ENCODE assay signal across 20 cellular contexts in the genomic region with DNA sequence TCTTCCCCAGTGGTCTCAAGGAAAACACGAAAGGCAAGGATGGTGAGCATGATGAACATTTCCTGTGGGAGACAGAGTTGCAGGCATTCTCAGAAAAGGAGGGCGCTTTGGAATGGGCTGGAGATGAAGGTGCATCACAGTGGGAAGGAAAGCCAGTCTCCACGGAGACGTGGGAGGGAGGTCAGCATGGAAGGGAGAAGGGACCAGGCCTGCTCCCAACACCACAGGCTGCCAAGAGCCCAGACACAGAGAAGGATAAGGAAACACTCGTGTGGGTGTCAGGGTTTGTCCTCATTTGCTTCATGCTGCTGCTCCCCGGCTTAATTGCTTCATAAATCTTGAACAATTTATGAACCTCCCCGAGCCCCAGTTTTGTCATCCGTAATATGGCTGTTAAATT.
A peak's percentile ranks its signal among the peaks of the same experiment; 100 is the strongest.
DNase-seq lines count a peak whose midpoint lies in the region; ATAC-seq and TF ChIP-seq lines count a peak whose summit lies in the region.
"Had no signal": no experiment of that assay in that cellular context is flagged by ENCODE, and none has a peak within 500 bp of the region (broad histone marks: within the 10 kb centered on the region; RNA-seq: fewer than 3 reads in every experiment).

No MANE protein-coding gene starts in this region.

- H3K4me2 ChIP-seq in IMR-90 (ENCODE audit: low read depth, low read length) (no peak overlapping the region), osteoblast (ENCODE audit: insufficient read depth, low read length) (no peak overlapping the region)
- H3K4me2 ChIP-seq: BLaER1 had no signal

- H3K9me3 ChIP-seq in IMR-90 (ENCODE audit: control insufficient read depth, insufficient read depth, low read length) (no peaks in the 10 kb centered on the region), osteoblast (ENCODE audit: low read depth, low read length) (no peaks in the 10 kb centered on the region)
- H3K9me3 ChIP-seq: BLaER1, SJCRH30 had no signal

- WGBS in IMR-90 (ENCODE audit: extremely low coverage in 2 of 2, insufficient read length in 1 of 2), 2 experiments: no CpG with 5 or more reads among the region's 8 CpGs

- no peaks in the 10 kb centered on the region for H4K20me1 ChIP-seq in IMR-90 (ENCODE audit: insufficient read depth, low read length)
- no peaks in the 10 kb centered on the region for H4K20me1 ChIP-seq in osteoblast (ENCODE audit: insufficient read depth, low read length)
- H4K20me1 ChIP-seq: BLaER1 had no signal

- H3K14ac ChIP-seq in IMR-90 (replicated peaks; ENCODE audit: low read depth, low read length): peak overlapping the region; percentile 85

- POLR2A ChIA-PET in IMR-90 (lab: Charles Lee; ENCODE audit: unreplicated experiment): no interaction called here

- peaks cover 17% of the 10 kb centered on the region for H3K4me1 ChIP-seq in IMR-90 (ENCODE audit: control insufficient read depth, insufficient read depth, low read length)
- H3K4me1 ChIP-seq in osteoblast (ENCODE audit: insufficient read depth, low read length): peaks cover 13% of the 10 kb centered on the region
- H3K4me1 ChIP-seq: BLaER1, SJCRH30 had no signal

- H2BK15ac ChIP-seq in IMR-90 (ENCODE audit: low read depth, low read length): peak overlapping the region; percentile 81; the same call in 2 of the 3 replicates

- no peaks in the 10 kb centered on the region for H3K79me1 ChIP-seq in IMR-90 (ENCODE audit: low read depth in 1 of 2, low read length in 2 of 2)

- CTCF ChIA-PET in IMR-90 (lab: Yijun Ruan, JAX): no interaction called here

- H3K4me3 ChIP-seq in IMR-90 (ENCODE audit: insufficient read depth, low read depth, low read length): no peak overlapping the region
- H3K4me3 ChIP-seq in osteoblast (ENCODE audit: insufficient read depth, low read length): no peak overlapping the region
- H3K4me3 ChIP-seq in dorsolateral prefrontal cortex: no peak overlapping the region
- H3K4me3 ChIP-seq: BLaER1, SJCRH30 had no signal

- peak overlapping the region; percentile 66 for H4K91ac ChIP-seq in IMR-90 (ENCODE audit: insufficient read depth, low read depth, low read length)

- peak overlapping the region; percentile 94 for H2BK120ac ChIP-seq in IMR-90 (ENCODE audit: low read depth, low read length)

- H3K27ac ChIP-seq in IMR-90 (ENCODE audit: insufficient read depth, low read length) (no peak overlapping the region), osteoblast (ENCODE audit: low read depth, low read length) (no peak overlapping the region), dorsolateral prefrontal cortex (no peak overlapping the region)
- H3K27ac ChIP-seq: BLaER1, SJCRH30 had no signal

- TF ChIP-seq RAD21 in IMR-90 (IDR thresholded peaks at IDR 0.05; ENCODE audit: low read length): no peak

- H2AK9ac ChIP-seq in IMR-90 (replicated peaks; ENCODE audit: low read depth, low read length, poor library complexity): no peak overlapping the region

- H3K9ac ChIP-seq in IMR-90 (ENCODE audit: low read depth, low read length): no peak overlapping the region
- H3K9ac ChIP-seq: BLaER1 had no signal

- H3K79me2 ChIP-seq in osteoblast (ENCODE audit: insufficient read depth, low read length): no peaks in the 10 kb centered on the region

- H3K18ac ChIP-seq in IMR-90 (ENCODE audit: low read depth, low read length): no peak overlapping the region

- no peaks in the 10 kb centered on the region for H3K27me3 ChIP-seq in IMR-90 (ENCODE audit: control insufficient read depth, insufficient read depth, low read length)
- no peaks in the 10 kb centered on the region for H3K27me3 ChIP-seq in osteoblast (ENCODE audit: insufficient read depth, low read length)
- peaks cover 0 to 7% (median 0%) of the 10 kb centered on the region in 45 donors for H3K27me3 ChIP-seq in dorsolateral prefrontal cortex
- H3K27me3 ChIP-seq: BLaER1, SJCRH30 had no signal

- no peak for TF ChIP-seq CTCF in IMR-90 (conservative IDR thresholded peaks at IDR 0.05; ENCODE audit: low read depth, low read length)
- no peak for TF ChIP-seq CTCF in osteoblast (IDR thresholded peaks at IDR 0.05; ENCODE audit: extremely low read depth, low read depth, low read length)
- no peak for TF ChIP-seq CTCF in dorsolateral prefrontal cortex (IDR thresholded peaks at IDR 0.05 in 54 of 56, conservative IDR thresholded peaks at IDR 0.05 in 2 of 56; ENCODE audit: low read depth in 1 of 56, partially characterized antibody in 56 of 56)

- no peak for TF ChIP-seq POLR2A in IMR-90 (IDR thresholded peaks at IDR 0.05; ENCODE audit: low read depth, low read length)

- peak overlapping the region; percentile 4 to 65 for H4K8ac ChIP-seq in IMR-90 (ENCODE audit: low read depth in 2 of 2, low read length in 2 of 2)

- in situ Hi-C loops in IMR-90 (cut with MboI; ENCODE audit: low sequenced_read_pairs): no loop called here

- H3K9me1 ChIP-seq in IMR-90 (ENCODE audit: insufficient read depth, low read length): peaks cover 22% of the 10 kb centered on the region

- H2AFZ ChIP-seq in IMR-90 (replicated peaks; ENCODE audit: low read length, poor library complexity): peak overlapping the region; percentile 74
- peak overlapping the region; percentile 23 for H2AFZ ChIP-seq in osteoblast (ENCODE audit: low read length)

- intact Hi-C loops in IMR-90 (cut with micrococcal nuclease) (no loop called here), dorsolateral prefrontal cortex (cut with DNase I) (no loop called here)

- H3K23ac ChIP-seq in IMR-90 (ENCODE audit: low read depth, low read length): no peak overlapping the region

- no TSS peak for BruUV-seq in IMR-90 (replicated peaks; lab: Mats Ljungman, UMichigan)

- dilution Hi-C loops in IMR-90 (cut with HindIII; ENCODE audit: low sequenced_read_pairs, unreplicated experiment): no loop called here

- H2AK5ac ChIP-seq in IMR-90 (ENCODE audit: low read depth, low read length): peak overlapping the region; percentile 74; the same call in 1 of the 2 replicates

- H3K36me3 ChIP-seq in IMR-90 (ENCODE audit: control insufficient read depth, insufficient read depth, low read length) (no peaks in the 10 kb centered on the region), osteoblast (ENCODE audit: insufficient read depth, low read length) (no peaks in the 10 kb centered on the region)
- H3K36me3 ChIP-seq: BLaER1, SJCRH30 had no signal

- no peak for ATAC-seq in IMR-90 (ENCODE audit: low read depth)
- ATAC-seq: SK-N-SH treated with all-trans-retinoic acid at 6 μM for 48 hours had no signal

- peak overlapping the region; percentile 43 for H2BK20ac ChIP-seq in IMR-90 (ENCODE audit: low read depth, low read length)

- no peak overlapping the region for H3K56ac ChIP-seq in IMR-90 (ENCODE audit: extremely low read depth, insufficient read depth, low read length)

- peak overlapping the region; percentile 76 for H3K4ac ChIP-seq in IMR-90 (ENCODE audit: low read depth, low read length)

- DNase-seq in GM03348 (ENCODE audit: low spot score): peak; percentile 58
- no peak for DNase-seq in IMR-90
- peak; percentile 55 for DNase-seq in left kidney (ENCODE audit: low read depth, low spot score)
- no peak for DNase-seq in osteoblast (ENCODE audit: insufficient read length, low spot score, missing footprints)
- no peak for DNase-seq in dorsolateral prefrontal cortex
- DNase-seq in germinal center (ENCODE audit: low spot score): no peak
- no peak for DNase-seq in NAMALWA (ENCODE audit: low spot score)
- DNase-seq: CD4-positive, CD25-positive, alpha-beta regulatory T cell; DMS153; DND-41; HCEC 1CT; KBM-7; MV-4-11; NCI-H2029; NCI-H446; NCI-H524 treated with DMSO at 0.1 percent for 48 hours; NCI-H774; SJCRH30 had no signal

- H4K5ac ChIP-seq in IMR-90 (ENCODE audit: low read depth, low read length): no peak overlapping the region; the same call in 1 of the 2 replicates

- no peak overlapping the region for H2BK5ac ChIP-seq in IMR-90 (ENCODE audit: low read depth, low read length, poor library complexity, severe bottlenecking)

TF ChIP-seq in IMR-90, 13 proteins besides CTCF, POLR2A, EP300 and RAD21:
- TF ChIP-seq FOS (IDR thresholded peaks at IDR 0.05; ENCODE audit: low read depth, low read length) (no peak), SMC3 (IDR thresholded peaks at IDR 0.05; ENCODE audit: low read depth, low read length) (no peak), RCOR1 (IDR thresholded peaks at IDR 0.05; ENCODE audit: insufficient replicate concordance, low read length) (no peak), CEBPB (IDR thresholded peaks at IDR 0.05; ENCODE audit: low read depth, low read length) (no peak), MXI1 (IDR thresholded peaks at IDR 0.05; ENCODE audit: borderline replicate concordance, low read depth, low read length) (no peak), BHLHE40 (IDR thresholded peaks at IDR 0.05; ENCODE audit: low read depth, low read length) (no peak), MAFK (IDR thresholded peaks at IDR 0.05; ENCODE audit: low read depth, low read length) (no peak), CHD1 (IDR thresholded peaks at IDR 0.05; ENCODE audit: low read depth, low read length) (no peak)
- TF ChIP-seq, protein P1, sequence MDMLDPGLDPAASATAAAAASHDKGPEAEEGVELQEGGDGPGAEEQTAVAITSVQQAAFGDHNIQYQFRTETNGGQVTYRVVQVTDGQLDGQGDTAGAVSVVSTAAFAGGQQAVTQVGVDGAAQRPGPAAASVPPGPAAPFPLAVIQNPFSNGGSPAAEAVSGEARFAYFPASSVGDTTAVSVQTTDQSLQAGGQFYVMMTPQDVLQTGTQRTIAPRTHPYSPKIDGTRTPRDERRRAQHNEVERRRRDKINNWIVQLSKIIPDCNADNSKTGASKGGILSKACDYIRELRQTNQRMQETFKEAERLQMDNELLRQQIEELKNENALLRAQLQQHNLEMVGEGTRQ (IDR thresholded peaks at IDR 0.05; ENCODE audit: low read depth, low read length): no peak
- TF ChIP-seq, protein P2, sequence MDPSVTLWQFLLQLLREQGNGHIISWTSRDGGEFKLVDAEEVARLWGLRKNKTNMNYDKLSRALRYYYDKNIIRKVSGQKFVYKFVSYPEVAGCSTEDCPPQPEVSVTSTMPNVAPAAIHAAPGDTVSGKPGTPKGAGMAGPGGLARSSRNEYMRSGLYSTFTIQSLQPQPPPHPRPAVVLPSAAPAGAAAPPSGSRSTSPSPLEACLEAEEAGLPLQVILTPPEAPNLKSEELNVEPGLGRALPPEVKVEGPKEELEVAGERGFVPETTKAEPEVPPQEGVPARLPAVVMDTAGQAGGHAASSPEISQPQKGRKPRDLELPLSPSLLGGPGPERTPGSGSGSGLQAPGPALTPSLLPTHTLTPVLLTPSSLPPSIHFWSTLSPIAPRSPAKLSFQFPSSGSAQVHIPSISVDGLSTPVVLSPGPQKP (IDR thresholded peaks at IDR 0.05; ENCODE audit: borderline replicate concordance, low read depth, low read length): no peak

Comparison
In these comparisons a context has a peak if more than half of its experiments do, and no peak if none do; other contexts are left out.
1. DNase-seq: peak in GM03348 (single experiment) and left kidney (single experiment); none in IMR-90 (single experiment), osteoblast (single experiment), dorsolateral prefrontal cortex (0 of 10), germinal center (single experiment) and NAMALWA (single experiment).